ENCODE assay signal across 23 cellular contexts in genomic region chr12:51960488-51960887, GRCh38. TPM values are rescaled to one million over a fixed set of nuclear protein-coding genes. Genes with fewer than 3 reads are reported as not detected.
"Had no signal": no experiment of that assay in that cellular context is flagged by ENCODE, and none has a peak within 500 bp of the region (broad histone marks: within the 10 kb centered on the region; RNA-seq: fewer than 3 reads in every experiment).

No MANE protein-coding gene starts in this region.

- FAIRE-seq: islet of Langerhans had no signal

- H3K36me3 ChIP-seq: uterus had no signal

- H3K4me3 ChIP-seq: cardiac muscle cell, dorsolateral prefrontal cortex, tibial artery, uterus had no signal

- H3K36me3 Mint-ChIP-seq: natural killer cell had no signal

- ATAC-seq: activated CD8-positive, alpha-beta T cell treated with anti-CD3 and anti-CD28 coated beads, Interleukin-2, amount 10 ng/mL, durations not matched to agents 7 days and 5 days; foreskin keratinocyte; left cardiac atrium; natural killer cell had no signal

- H3K9me3 Mint-ChIP-seq: activated CD4-positive, alpha-beta T cell treated with anti-CD3 and anti-CD28 coated beads, Interleukin-2, amount 10 ng/mL, durations not matched to agents 7 days and 5 days; activated naive CD8-positive, alpha-beta T cell treated with anti-CD3 and anti-CD28 coated beads, Interleukin-2, amount 10 ng/mL, durations not matched to agents 7 days and 5 days; activated T-cell treated with anti-CD3 and anti-CD28 coated beads, Interleukin-2, amount 50 U/mL, for 24 hours; activated T-helper 2 cell treated with anti-CD3 and anti-CD28 coated beads, Interferon-gamma antibody, Interleukin-2, Interleukin-4, amounts not matched to agents 10 μg/mL and 5 μg/mL and 100 μg/mL, durations not matched to agents 14 hours and 24 hours and 36 hours; natural killer cell had no signal

- H3K4me3 Mint-ChIP-seq: activated CD4-positive, alpha-beta T cell treated with anti-CD3 and anti-CD28 coated beads, Interleukin-2, amount 10 ng/mL, durations not matched to agents 7 days and 5 days; activated CD8-positive, alpha-beta T cell treated with anti-CD3 and anti-CD28 coated beads, Interleukin-2, amount 10 ng/mL, durations not matched to agents 7 days and 5 days; activated naive CD8-positive, alpha-beta T cell treated with anti-CD3 and anti-CD28 coated beads, Interleukin-2, amount 10 ng/mL, durations not matched to agents 7 days and 5 days; activated T-cell treated with anti-CD3 and anti-CD28 coated beads, Interleukin-2, amount 50 U/mL, for 24 hours; natural killer cell had no signal

- H3K9me3 ChIP-seq: neutrophil, tibial artery, uterus had no signal

- DNase-seq: activated CD4-positive, alpha-beta T cell treated with anti-CD3 and anti-CD28 coated beads, Interleukin-2, amount 10 ng/mL, durations not matched to agents 7 days and 5 days; activated CD8-positive, alpha-beta T cell treated with anti-CD3 and anti-CD28 coated beads, Interleukin-2, amount 10 ng/mL, durations not matched to agents 7 days and 5 days; activated naive CD4-positive, alpha-beta T cell treated with Interleukin-2 at 50 U/mL for 16 hours; activated naive CD8-positive, alpha-beta T cell treated with anti-CD3 and anti-CD28 coated beads, Interleukin-2, amount 10 ng/mL, durations not matched to agents 7 days and 5 days; activated T-cell treated with anti-CD3 and anti-CD28 coated beads, Interleukin-2, amount 50 U/mL, for 24 hours; amygdala; dorsolateral prefrontal cortex; foreskin keratinocyte; hippocampal formation; left cardiac atrium; natural killer cell; stimulated activated CD4-positive, alpha-beta T cell treated with anti-CD3 and anti-CD28 coated beads, Interleukin-12 subunit alpha, Interleukin-12 subunit beta, amount 100 ng/mL, for 4 hours; stimulated activated CD4-positive, alpha-beta T cell treated with anti-CD3 and anti-CD28 coated beads, Interleukin-1b, Interleukin-23, amount 100 ng/mL, for 48 hours; stimulated activated CD8-positive, alpha-beta memory T cell treated with anti-CD3 and anti-CD28 coated beads, Interleukin-4, amount 100 ng/mL, for 48 hours; stimulated activated naive CD4-positive, alpha-beta T cell; T-helper 1 cell; T-helper 9 cell; tibial artery; uterus had no signal

- H3K27ac Mint-ChIP-seq: activated CD4-positive, alpha-beta T cell treated with anti-CD3 and anti-CD28 coated beads, Interleukin-2, amount 10 ng/mL, durations not matched to agents 7 days and 5 days; activated CD8-positive, alpha-beta T cell treated with anti-CD3 and anti-CD28 coated beads, Interleukin-2, amount 10 ng/mL, durations not matched to agents 7 days and 5 days; activated naive CD8-positive, alpha-beta T cell treated with anti-CD3 and anti-CD28 coated beads, Interleukin-2, amount 10 ng/mL, durations not matched to agents 7 days and 5 days; activated T-cell treated with anti-CD3 and anti-CD28 coated beads, Interleukin-2, amount 50 U/mL, for 24 hours; activated T-helper 2 cell treated with anti-CD3 and anti-CD28 coated beads, Interferon-gamma antibody, Interleukin-2, Interleukin-4, amounts not matched to agents 10 μg/mL and 5 μg/mL and 100 μg/mL, durations not matched to agents 14 hours and 24 hours and 36 hours; natural killer cell had no signal

- H3K27me3 ChIP-seq: cardiac muscle cell, dorsolateral prefrontal cortex, foreskin keratinocyte, neutrophil, tibial artery, uterus had no signal

- H3K27me3 Mint-ChIP-seq: activated naive CD8-positive, alpha-beta T cell treated with anti-CD3 and anti-CD28 coated beads, Interleukin-2, amount 10 ng/mL, durations not matched to agents 7 days and 5 days; activated T-cell treated with anti-CD3 and anti-CD28 coated beads, Interleukin-2, amount 50 U/mL, for 24 hours had no signal

- H3K4me1 ChIP-seq: uterus had no signal

- H3K27ac ChIP-seq: cardiac muscle cell, dorsolateral prefrontal cortex, foreskin keratinocyte, neutrophil, tibial artery, uterus had no signal

RNA-seq across cellular contexts. Expression of gene ACVRL1, which starts 53.2 kb away (rescaled TPM):
- total RNA-seq: activated CD4-positive, alpha-beta T cell treated with anti-CD3 and anti-CD28 coated beads, Interleukin-2, amount 10 ng/mL, durations not matched to agents 7 days and 5 days; activated CD8-positive, alpha-beta T cell treated with anti-CD3 and anti-CD28 coated beads, Interleukin-2, amount 10 ng/mL, durations not matched to agents 7 days and 5 days; activated naive CD8-positive, alpha-beta T cell treated with anti-CD3 and anti-CD28 coated beads, Interleukin-2, amount 10 ng/mL, durations not matched to agents 7 days and 5 days; activated T-helper 2 cell treated with anti-CD3 and anti-CD28 coated beads, Interferon-gamma antibody, Interleukin-2, Interleukin-4, amounts not matched to agents 10 μg/mL and 5 μg/mL and 100 μg/mL, durations not matched to agents 14 hours and 24 hours and 36 hours; foreskin keratinocyte had no signal
- polyA plus RNA-seq: cardiac muscle cell had no signal
